10 cellular contexts compared by ENCODE assay signal in the genomic region with DNA sequence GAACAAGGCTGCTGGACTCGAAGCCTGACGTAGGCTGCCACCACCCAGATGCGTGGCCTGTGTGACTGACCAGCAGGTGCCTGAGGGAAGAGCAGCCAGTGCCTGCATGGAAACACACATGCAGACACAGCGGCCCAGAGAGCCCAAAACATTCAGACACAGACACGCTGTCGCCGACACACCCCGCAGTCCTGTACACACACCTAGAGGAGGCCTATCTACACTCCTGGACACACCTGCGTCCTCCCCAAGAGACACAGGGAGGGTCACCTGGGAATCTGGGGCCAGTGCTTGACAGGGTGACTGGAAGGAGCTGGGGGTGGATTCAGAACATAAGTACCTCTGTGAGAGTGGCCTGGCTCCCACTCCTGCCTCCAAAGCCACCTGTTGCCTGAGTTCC. TPM values are rescaled to one million over a fixed set of nuclear protein-coding genes. Genes with fewer than 3 reads are reported as not detected.
DNase-seq lines count a peak whose midpoint lies in the region; TF ChIP-seq lines count a peak whose summit lies in the region.
"Had no signal": no experiment of that assay in that cellular context is flagged by ENCODE, and none has a peak within 500 bp of the region (broad histone marks: within the 10 kb centered on the region; RNA-seq: fewer than 3 reads in every experiment).

No MANE protein-coding gene starts in this region.

- peak overlapping the region; percentile 88 for H3K27ac ChIP-seq in colonic mucosa
- H3K27ac ChIP-seq: GM23248 had no signal

- peaks cover 40% of the 10 kb centered on the region for H3F3A ChIP-seq in Loucy (ENCODE audit: low read depth)

- H3K36me3 ChIP-seq in Loucy (ENCODE audit: insufficient read depth, low read length) = peaks cover 25% of the 10 kb centered on the region
- H3K36me3 ChIP-seq in colonic mucosa = no peaks in the 10 kb centered on the region

- no peaks in the 10 kb centered on the region for H3K9me3 ChIP-seq in Loucy (ENCODE audit: insufficient read depth, low read depth, low read length)
- no peaks in the 10 kb centered on the region for H3K9me3 ChIP-seq in colonic mucosa

- H2AFZ ChIP-seq in Loucy (ENCODE audit: low read length) = no peak overlapping the region
- H2AFZ ChIP-seq: GM23248 had no signal

- 0 out of 2 replicates have a peak, but pooled peaks have one; percentile 4 for TF ChIP-seq CTCF in Loucy (conservative IDR thresholded peaks at IDR 0.05; ENCODE audit: low read length)
- TF ChIP-seq CTCF in colonic mucosa (IDR thresholded peaks at IDR 0.05) = no peak

- DNase-seq in colonic mucosa = no peak
- peak; percentile 77 for DNase-seq in posterior vena cava (ENCODE audit: low spot score)
- no peak for DNase-seq in HK-2 (ENCODE audit: unreplicated experiment)
- no peak for DNase-seq in NCI-H1105 treated with DMSO at 0.1 percent for 48 hours (lab: John Stamatoyannopoulos, UW)
- DNase-seq in NOMO-1 treated with dmso at 0.1 percent for 144 hours (lab: John Stamatoyannopoulos, UW; ENCODE audit: unreplicated experiment) = no peak
- DNase-seq: DMS79, GM23248, NCI-H1417 treated with DMSO at 0.1 percent for 48 hours had no signal

- peaks cover 26% of the 10 kb centered on the region for H4K20me1 ChIP-seq in Loucy (ENCODE audit: insufficient read depth, low read length, poor library complexity, severe bottlenecking)

- intact Hi-C loops in colonic mucosa (cut with DNase I) = no loop called here
- intact Hi-C loops in posterior vena cava (cut with DNase I) = no loop called here

- H3K4me1 ChIP-seq in Loucy (ENCODE audit: insufficient read depth, low read length, poor library complexity, severe bottlenecking) = peaks cover 48% of the 10 kb centered on the region
- no peaks in the 10 kb centered on the region for H3K4me1 ChIP-seq in colonic mucosa

- peak overlapping the region; percentile 94 for H3K4me2 ChIP-seq in Loucy (ENCODE audit: low read depth, low read length, poor library complexity, severe bottlenecking)

- no peaks in the 10 kb centered on the region for H3K9me2 ChIP-seq in Loucy (replicated peaks; ENCODE audit: low read depth, low read length)

- H3K27me3 ChIP-seq in Loucy (ENCODE audit: insufficient read depth, low read length, poor library complexity, severe bottlenecking) (peaks cover 24% of the 10 kb centered on the region), colonic mucosa (no peaks in the 10 kb centered on the region)

- peaks cover 84% of the 10 kb centered on the region for H3K79me2 ChIP-seq in Loucy (ENCODE audit: insufficient read depth, low read length)

- peak overlapping the region; percentile 99 for H3K9ac ChIP-seq in Loucy (ENCODE audit: low read depth, low read length, poor library complexity, severe bottlenecking)
- H3K9ac ChIP-seq in colonic mucosa (ENCODE audit: low read depth in 2 of 2, low read length in 2 of 2) = peak overlapping the region; percentile 54 to 65
- H3K9ac ChIP-seq: GM23248 had no signal

- H3K4me3 ChIP-seq in GM08714 (ENCODE audit: low read length) (peak overlapping the region; percentile 80; the same call in 1 of the 2 replicates), Loucy (ENCODE audit: low read length, poor library complexity, severe bottlenecking) (peak overlapping the region; percentile 99), colonic mucosa (no peak overlapping the region)
- H3K4me3 ChIP-seq: GM23248 had no signal

RNA-seq across cellular contexts. Expression of gene TSPOAP1, which starts 6.1 kb away (rescaled TPM):
- total RNA-seq in colonic mucosa (1 to 10 TPM; 3.7 to 5.4 TPM), posterior vena cava (1 to 10 TPM; 8.2 to 10.0 TPM)

RNA-seq across cellular contexts. Expression of gene SUPT4H1, which starts 17.3 kb away (rescaled TPM):
- total RNA-seq in colonic mucosa (10 to 100 TPM; 68.7 to 75.3 TPM), posterior vena cava (10 to 100 TPM; 48.4 to 50.1 TPM)

RNA-seq across cellular contexts. Expression of gene MPO, which starts 53.9 kb away (rescaled TPM):
- total RNA-seq in colonic mucosa = not detected
- under 1 TPM; 0.74 to 0.86 TPM for total RNA-seq in posterior vena cava
- total RNA-seq: GM23248 had no signal
